18 cellular contexts compared by ENCODE assay signal in genomic region chr20:19077370-19078220, GRCh38.
"Had no signal": no experiment of that assay in that cellular context is flagged by ENCODE, and none has a peak within 500 bp of the region (broad histone marks: within the 10 kb centered on the region; RNA-seq: fewer than 3 reads in every experiment).

No MANE protein-coding gene starts in this region.

- H3K4me1 ChIP-seq: parathyroid adenoma had no signal

- H3K27me3 ChIP-seq: heart right ventricle had no signal

- DNase-seq: activated CD4-positive, alpha-beta T cell treated with anti-CD3 and anti-CD28 coated beads, Interleukin-2, amount 10 ng/mL, durations not matched to agents 24 days and 14 days; activated CD8-positive, alpha-beta memory T cell treated with anti-CD3 and anti-CD28 coated beads, Interleukin-2, amount 50 U/mL, for 4 hours; activated CD8-positive, alpha-beta T cell treated with anti-CD3 and anti-CD28 coated beads, Interleukin-2, amount 10 ng/mL, durations not matched to agents 7 days and 5 days; activated effector memory CD4-positive, alpha-beta T cell treated with Interleukin-2 at 50 U/mL for 16 hours; activated naive CD4-positive, alpha-beta T cell treated with anti-CD3 and anti-CD28 coated beads, Interleukin-2, amount 10 ng/mL, durations not matched to agents 7 days and 5 days; activated naive CD8-positive, alpha-beta T cell treated with anti-CD3 and anti-CD28 coated beads, Interleukin-2, amount 50 U/mL, for 24 hours; activated T-cell treated with anti-CD3 and anti-CD28 coated beads, Interleukin-2, amount 50 U/mL, for 48 hours; anterior cingulate cortex; caudate nucleus; heart right ventricle; kidney glomerular epithelial cell; mesenchymal stem cell; naive thymus-derived CD8-positive, alpha-beta T cell; stimulated activated CD4-positive, alpha-beta T cell treated with anti-CD3 and anti-CD28 coated beads, Interleukin-4, amount 100 ng/mL, for 24 hours; T-helper 9 cell had no signal

- H3K4me2 ChIP-seq: smooth muscle cell had no signal

- H3K27ac ChIP-seq: coronary artery, heart right ventricle, parathyroid adenoma had no signal

- H3K9ac ChIP-seq: parathyroid adenoma had no signal

- H3K79me2 ChIP-seq: parathyroid adenoma had no signal

- H3K4me3 ChIP-seq: coronary artery, heart right ventricle, smooth muscle cell had no signal

- H3K36me3 ChIP-seq: heart right ventricle had no signal
